ENCODE assay signal across 19 cellular contexts in genomic region chr2:2681611-2682295, GRCh38.
A peak's percentile ranks its signal among the peaks of the same experiment; 100 is the strongest.
DNase-seq lines count a peak whose midpoint lies in the region; ATAC-seq and TF ChIP-seq lines count a peak whose summit lies in the region.
"Had no signal": no experiment of that assay in that cellular context is flagged by ENCODE, and none has a peak within 500 bp of the region (broad histone marks: within the 10 kb centered on the region; RNA-seq: fewer than 3 reads in every experiment).

No MANE protein-coding gene starts in this region.

- H3K4me3 Mint-ChIP-seq in activated CD8-positive, alpha-beta T cell treated with anti-CD3 and anti-CD28 coated beads for 36 hours = no peak overlapping the region
- H3K4me3 Mint-ChIP-seq in activated CD8-positive, alpha-beta T cell treated with anti-CD3 and anti-CD28 coated beads, Interleukin-2, amount 10 ng/mL, durations not matched to agents 7 days and 5 days = no peak overlapping the region
- no peak overlapping the region for H3K4me3 Mint-ChIP-seq in stimulated activated effector memory CD8-positive, alpha-beta T cell treated with anti-CD3 and anti-CD28 coated beads, Interleukin-12 subunit alpha, Interleukin-12 subunit beta, amount 100 ng/mL, for 72 hours
- H3K4me3 Mint-ChIP-seq: activated naive CD8-positive, alpha-beta T cell treated with anti-CD3 and anti-CD28 coated beads, Interleukin-2, amount 10 ng/mL, durations not matched to agents 7 days and 5 days; nephron progenitor cell had no signal

- peak; percentile 37 for ATAC-seq in activated CD8-positive, alpha-beta T cell treated with anti-CD3 and anti-CD28 coated beads for 36 hours
- ATAC-seq in activated CD8-positive, alpha-beta T cell treated with anti-CD3 and anti-CD28 coated beads, Interleukin-2, amount 10 ng/mL, durations not matched to agents 7 days and 5 days = no peak
- ATAC-seq in stimulated activated effector memory CD8-positive, alpha-beta T cell treated with anti-CD3 and anti-CD28 coated beads, Interleukin-12 subunit alpha, Interleukin-12 subunit beta, amount 100 ng/mL, for 72 hours = peak; percentile 14
- ATAC-seq in HG03565 (IDR thresholded peaks at IDR 0.05; ENCODE audit: unreplicated experiment) (no peak), HG02973 (IDR thresholded peaks at IDR 0.05; ENCODE audit: unreplicated experiment) (no peak)
- ATAC-seq: A549 had no signal

- H3K27me3 Mint-ChIP-seq in activated CD8-positive, alpha-beta T cell treated with anti-CD3 and anti-CD28 coated beads for 36 hours = no peaks in the 10 kb centered on the region
- peaks cover 4% of the 10 kb centered on the region for H3K27me3 Mint-ChIP-seq in activated CD8-positive, alpha-beta T cell treated with anti-CD3 and anti-CD28 coated beads, Interleukin-2, amount 10 ng/mL, durations not matched to agents 7 days and 5 days (ENCODE audit: low read depth)

- intact Hi-C loops in activated CD8-positive, alpha-beta T cell treated with anti-CD3 and anti-CD28 coated beads for 36 hours (cut with micrococcal nuclease) = no loop called here

- peak; percentile 16 for DNase-seq in activated CD8-positive, alpha-beta T cell treated with anti-CD3 and anti-CD28 coated beads for 36 hours
- no peak for DNase-seq in activated CD8-positive, alpha-beta T cell treated with anti-CD3 and anti-CD28 coated beads, Interleukin-2, amount 10 ng/mL, durations not matched to agents 7 days and 5 days
- DNase-seq in NOMO-1 treated with DMSO at 0.1 percent for 48 hours (lab: John Stamatoyannopoulos, UW; ENCODE audit: unreplicated experiment) (peak; percentile 29), left kidney (ENCODE audit: low read depth, low spot score) (peak; percentile 65), pons (ENCODE audit: low spot score) (no peak)
- DNase-seq in stimulated activated effector memory CD8-positive, alpha-beta T cell treated with anti-CD3 and anti-CD28 coated beads, Interleukin-12 subunit alpha, Interleukin-12 subunit beta, amount 100 ng/mL, for 72 hours (ENCODE audit: low spot score in 2 of 2) = no peak
- DNase-seq: activated naive CD8-positive, alpha-beta T cell treated with anti-CD3 and anti-CD28 coated beads, Interleukin-2, amount 10 ng/mL, durations not matched to agents 7 days and 5 days; effector memory CD4-positive, alpha-beta T cell; gastrocnemius medialis; kidney glomerular epithelial cell; mesenchymal stem cell; NCI-H1092 treated with DMSO at 0.1 percent for 48 hours; NCI-H2081; nephron progenitor cell; spleen; stimulated activated CD8-positive, alpha-beta memory T cell treated with anti-CD3 and anti-CD28 coated beads, Interleukin-4, amount 100 ng/mL, for 48 hours had no signal

- no peak overlapping the region for H3K27ac Mint-ChIP-seq in activated CD8-positive, alpha-beta T cell treated with anti-CD3 and anti-CD28 coated beads for 36 hours
- H3K27ac Mint-ChIP-seq in activated CD8-positive, alpha-beta T cell treated with anti-CD3 and anti-CD28 coated beads, Interleukin-2, amount 10 ng/mL, durations not matched to agents 7 days and 5 days = no peak overlapping the region
- no peak overlapping the region for H3K27ac Mint-ChIP-seq in stimulated activated effector memory CD8-positive, alpha-beta T cell treated with anti-CD3 and anti-CD28 coated beads, Interleukin-12 subunit alpha, Interleukin-12 subunit beta, amount 100 ng/mL, for 72 hours
- H3K27ac Mint-ChIP-seq: activated naive CD8-positive, alpha-beta T cell treated with anti-CD3 and anti-CD28 coated beads, Interleukin-2, amount 10 ng/mL, durations not matched to agents 7 days and 5 days; nephron progenitor cell had no signal

- no peak for TF ChIP-seq CTCF in activated CD8-positive, alpha-beta T cell treated with anti-CD3 and anti-CD28 coated beads for 36 hours (IDR thresholded peaks at IDR 0.05)

- POLR2A ChIA-PET in activated CD8-positive, alpha-beta T cell treated with anti-CD3 and anti-CD28 coated beads for 36 hours (lab: Charles Lee) = no interaction called here
- POLR2A ChIA-PET in activated CD8-positive, alpha-beta T cell treated with anti-CD3 and anti-CD28 coated beads, Interleukin-2, amount 10 ng/mL, durations not matched to agents 7 days and 5 days (lab: Charles Lee) = no interaction called here

- H3K4me1 Mint-ChIP-seq in activated CD8-positive, alpha-beta T cell treated with anti-CD3 and anti-CD28 coated beads for 36 hours (ENCODE audit: low read depth) = peaks cover 29% of the 10 kb centered on the region
- H3K4me1 Mint-ChIP-seq in activated CD8-positive, alpha-beta T cell treated with anti-CD3 and anti-CD28 coated beads, Interleukin-2, amount 10 ng/mL, durations not matched to agents 7 days and 5 days (ENCODE audit: low read depth) = peaks cover 9% of the 10 kb centered on the region
- no peaks in the 10 kb centered on the region for H3K4me1 Mint-ChIP-seq in stimulated activated effector memory CD8-positive, alpha-beta T cell treated with anti-CD3 and anti-CD28 coated beads, Interleukin-12 subunit alpha, Interleukin-12 subunit beta, amount 100 ng/mL, for 72 hours

- no peaks in the 10 kb centered on the region for H3K36me3 Mint-ChIP-seq in activated CD8-positive, alpha-beta T cell treated with anti-CD3 and anti-CD28 coated beads for 36 hours (ENCODE audit: low read depth)
- no peaks in the 10 kb centered on the region for H3K36me3 Mint-ChIP-seq in activated CD8-positive, alpha-beta T cell treated with anti-CD3 and anti-CD28 coated beads, Interleukin-2, amount 10 ng/mL, durations not matched to agents 7 days and 5 days (ENCODE audit: low read depth)
- no peaks in the 10 kb centered on the region for H3K36me3 Mint-ChIP-seq in stimulated activated effector memory CD8-positive, alpha-beta T cell treated with anti-CD3 and anti-CD28 coated beads, Interleukin-12 subunit alpha, Interleukin-12 subunit beta, amount 100 ng/mL, for 72 hours
- H3K36me3 Mint-ChIP-seq: activated naive CD8-positive, alpha-beta T cell treated with anti-CD3 and anti-CD28 coated beads, Interleukin-2, amount 10 ng/mL, durations not matched to agents 7 days and 5 days had no signal

- no peaks in the 10 kb centered on the region for H3K9me3 Mint-ChIP-seq in activated CD8-positive, alpha-beta T cell treated with anti-CD3 and anti-CD28 coated beads for 36 hours
- H3K9me3 Mint-ChIP-seq in activated CD8-positive, alpha-beta T cell treated with anti-CD3 and anti-CD28 coated beads, Interleukin-2, amount 10 ng/mL, durations not matched to agents 7 days and 5 days (ENCODE audit: insufficient read depth) = no peaks in the 10 kb centered on the region
- H3K9me3 Mint-ChIP-seq in stimulated activated effector memory CD8-positive, alpha-beta T cell treated with anti-CD3 and anti-CD28 coated beads, Interleukin-12 subunit alpha, Interleukin-12 subunit beta, amount 100 ng/mL, for 72 hours = no peaks in the 10 kb centered on the region
- H3K9me3 Mint-ChIP-seq: activated naive CD8-positive, alpha-beta T cell treated with anti-CD3 and anti-CD28 coated beads, Interleukin-2, amount 10 ng/mL, durations not matched to agents 7 days and 5 days; nephron progenitor cell had no signal

- CTCF ChIA-PET in activated CD8-positive, alpha-beta T cell treated with anti-CD3 and anti-CD28 coated beads for 36 hours (lab: Charles Lee) = no interaction called here
- CTCF ChIA-PET in activated CD8-positive, alpha-beta T cell treated with anti-CD3 and anti-CD28 coated beads, Interleukin-2, amount 10 ng/mL, durations not matched to agents 7 days and 5 days (lab: Charles Lee) = no interaction called here

Comparison
In these comparisons a context has a peak if more than half of its experiments do, and no peak if none do; other contexts are left out.
1. ATAC-seq: peak in activated CD8-positive, alpha-beta T cell treated with anti-CD3 and anti-CD28 coated beads for 36 hours (single experiment) and stimulated activated effector memory CD8-positive, alpha-beta T cell treated with anti-CD3 and anti-CD28 coated beads, Interleukin-12 subunit alpha, Interleukin-12 subunit beta, amount 100 ng/mL, for 72 hours (single experiment); none in activated CD8-positive, alpha-beta T cell treated with anti-CD3 and anti-CD28 coated beads, Interleukin-2, amount 10 ng/mL, durations not matched to agents 7 days and 5 days (single experiment), HG03565 (single experiment) and HG02973 (single experiment).
2. DNase-seq: peak in activated CD8-positive, alpha-beta T cell treated with anti-CD3 and anti-CD28 coated beads for 36 hours (single experiment), NOMO-1 treated with DMSO at 0.1 percent for 48 hours (single experiment) and left kidney (single experiment); none in activated CD8-positive, alpha-beta T cell treated with anti-CD3 and anti-CD28 coated beads, Interleukin-2, amount 10 ng/mL, durations not matched to agents 7 days and 5 days (single experiment), stimulated activated effector memory CD8-positive, alpha-beta T cell treated with anti-CD3 and anti-CD28 coated beads, Interleukin-12 subunit alpha, Interleukin-12 subunit beta, amount 100 ng/mL, for 72 hours (0 of 2) and pons (single experiment).